ENCODE assay signal across 1 cellular context in the genomic region with DNA sequence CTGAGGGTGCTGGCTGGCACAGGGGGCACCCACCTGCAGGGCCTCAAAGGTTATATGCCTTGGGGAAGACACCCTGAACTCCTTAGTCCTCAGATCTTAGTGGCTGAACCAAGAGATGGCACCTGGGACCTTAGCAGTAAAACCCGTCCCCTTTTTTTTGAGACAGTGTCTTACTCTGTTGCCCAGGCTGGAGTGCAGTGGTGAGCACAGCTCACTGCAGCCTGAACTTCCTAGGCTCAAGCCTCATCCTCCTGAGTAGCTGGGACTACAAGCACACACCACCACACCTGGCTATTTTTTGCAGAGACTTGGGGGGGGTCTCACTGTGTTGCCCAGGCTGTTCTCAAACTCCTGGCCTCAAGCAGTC.
TF ChIP-seq lines count a peak whose summit lies in the region.

No MANE protein-coding gene starts in this region.

TF ChIP-seq in GM23338, 12 proteins besides CTCF, POLR2A, EP300 and RAD21 (continued from another document):
- TF ChIP-seq, protein P1, sequence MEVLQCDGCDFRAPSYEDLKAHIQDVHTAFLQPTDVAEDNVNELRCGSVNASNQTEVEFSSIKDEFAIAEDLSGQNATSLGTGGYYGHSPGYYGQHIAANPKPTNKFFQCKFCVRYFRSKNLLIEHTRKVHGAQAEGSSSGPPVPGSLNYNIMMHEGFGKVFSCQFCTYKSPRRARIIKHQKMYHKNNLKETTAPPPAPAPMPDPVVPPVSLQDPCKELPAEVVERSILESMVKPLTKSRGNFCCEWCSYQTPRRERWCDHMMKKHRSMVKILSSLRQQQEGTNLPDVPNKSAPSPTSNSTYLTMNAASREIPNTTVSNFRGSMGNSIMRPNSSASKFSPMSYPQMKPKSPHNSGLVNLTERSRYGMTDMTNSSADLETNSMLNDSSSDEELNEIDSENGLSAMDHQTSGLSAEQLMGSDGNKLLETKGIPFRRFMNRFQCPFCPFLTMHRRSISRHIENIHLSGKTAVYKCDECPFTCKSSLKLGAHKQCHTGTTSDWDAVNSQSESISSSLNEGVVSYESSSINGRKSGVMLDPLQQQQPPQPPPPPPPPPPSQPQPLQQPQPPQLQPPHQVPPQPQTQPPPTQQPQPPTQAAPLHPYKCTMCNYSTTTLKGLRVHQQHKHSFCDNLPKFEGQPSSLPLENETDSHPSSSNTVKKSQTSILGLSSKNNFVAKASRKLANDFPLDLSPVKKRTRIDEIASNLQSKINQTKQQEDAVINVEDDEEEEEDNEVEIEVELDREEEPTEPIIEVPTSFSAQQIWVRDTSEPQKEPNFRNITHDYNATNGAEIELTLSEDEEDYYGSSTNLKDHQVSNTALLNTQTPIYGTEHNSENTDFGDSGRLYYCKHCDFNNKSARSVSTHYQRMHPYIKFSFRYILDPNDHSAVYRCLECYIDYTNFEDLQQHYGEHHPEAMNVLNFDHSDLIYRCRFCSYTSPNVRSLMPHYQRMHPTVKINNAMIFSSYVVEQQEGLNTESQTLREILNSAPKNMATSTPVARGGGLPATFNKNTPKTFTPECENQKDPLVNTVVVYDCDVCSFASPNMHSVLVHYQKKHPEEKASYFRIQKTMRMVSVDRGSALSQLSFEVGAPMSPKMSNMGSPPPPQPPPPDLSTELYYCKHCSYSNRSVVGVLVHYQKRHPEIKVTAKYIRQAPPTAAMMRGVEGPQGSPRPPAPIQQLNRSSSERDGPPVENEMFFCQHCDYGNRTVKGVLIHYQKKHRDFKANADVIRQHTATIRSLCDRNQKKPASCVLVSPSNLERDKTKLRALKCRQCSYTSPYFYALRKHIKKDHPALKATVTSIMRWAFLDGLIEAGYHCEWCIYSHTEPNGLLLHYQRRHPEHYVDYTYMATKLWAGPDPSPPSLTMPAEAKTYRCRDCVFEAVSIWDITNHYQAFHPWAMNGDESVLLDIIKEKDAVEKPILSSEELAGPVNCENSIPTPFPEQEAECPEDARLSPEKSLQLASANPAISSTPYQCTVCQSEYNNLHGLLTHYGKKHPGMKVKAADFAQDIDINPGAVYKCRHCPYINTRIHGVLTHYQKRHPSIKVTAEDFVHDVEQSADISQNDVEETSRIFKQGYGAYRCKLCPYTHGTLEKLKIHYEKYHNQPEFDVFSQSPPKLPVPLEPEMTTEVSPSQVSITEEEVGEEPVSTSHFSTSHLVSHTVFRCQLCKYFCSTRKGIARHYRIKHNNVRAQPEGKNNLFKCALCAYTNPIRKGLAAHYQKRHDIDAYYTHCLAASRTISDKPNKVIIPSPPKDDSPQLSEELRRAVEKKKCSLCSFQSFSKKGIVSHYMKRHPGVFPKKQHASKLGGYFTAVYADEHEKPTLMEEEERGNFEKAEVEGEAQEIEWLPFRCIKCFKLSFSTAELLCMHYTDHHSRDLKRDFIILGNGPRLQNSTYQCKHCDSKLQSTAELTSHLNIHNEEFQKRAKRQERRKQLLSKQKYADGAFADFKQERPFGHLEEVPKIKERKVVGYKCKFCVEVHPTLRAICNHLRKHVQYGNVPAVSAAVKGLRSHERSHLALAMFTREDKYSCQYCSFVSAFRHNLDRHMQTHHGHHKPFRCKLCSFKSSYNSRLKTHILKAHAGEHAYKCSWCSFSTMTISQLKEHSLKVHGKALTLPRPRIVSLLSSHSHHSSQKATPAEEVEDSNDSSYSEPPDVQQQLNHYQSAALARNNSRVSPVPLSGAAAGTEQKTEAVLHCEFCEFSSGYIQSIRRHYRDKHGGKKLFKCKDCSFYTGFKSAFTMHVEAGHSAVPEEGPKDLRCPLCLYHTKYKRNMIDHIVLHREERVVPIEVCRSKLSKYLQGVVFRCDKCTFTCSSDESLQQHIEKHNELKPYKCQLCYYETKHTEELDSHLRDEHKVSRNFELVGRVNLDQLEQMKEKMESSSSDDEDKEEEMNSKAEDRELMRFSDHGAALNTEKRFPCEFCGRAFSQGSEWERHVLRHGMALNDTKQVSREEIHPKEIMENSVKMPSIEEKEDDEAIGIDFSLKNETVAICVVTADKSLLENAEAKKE (CRISPR knock-in tag; IDR thresholded peaks at IDR 0.05): no peak
- TF ChIP-seq EZH2phosphoT487 (IDR thresholded peaks at IDR 0.05; ENCODE audit: unreplicated experiment) (no peak), POLR2AphosphoS5 (IDR thresholded peaks at IDR 0.05; ENCODE audit: low read depth) (no peak), EZH2 (IDR thresholded peaks at IDR 0.05; ENCODE audit: low read depth, unreplicated experiment) (no peak), CREB1 (CRISPR knock-in tag; IDR thresholded peaks at IDR 0.05; ENCODE audit: low read depth) (no peak), ZNF114 (CRISPR knock-in tag; IDR thresholded peaks at IDR 0.05) (no peak)
